8 cellular contexts compared by ENCODE assay signal in genomic region chr20:62796699-62797491, GRCh38. TPM values are rescaled to one million over a fixed set of nuclear protein-coding genes. Genes with fewer than 3 reads are reported as not detected.
DNase-seq lines count a peak whose midpoint lies in the region; ATAC-seq, FAIRE-seq and TF ChIP-seq lines count a peak whose summit lies in the region.

No MANE protein-coding gene starts in this region.

- H2AFZ ChIP-seq in GM12878 (ENCODE audit: control insufficient read depth, low read depth, low read length) (peak overlapping the region; percentile 83; the same call in 1 of the 2 replicates), HepG2 (ENCODE audit: low read length) (no peak overlapping the region)

- no peaks in the 10 kb centered on the region for H3K9me3 Mint-ChIP-seq in T-helper 1 cell treated with Interleukin-12 subunit alpha and Interleukin-12 subunit beta and Interleukin-4 antibody, amounts not matched to agents 30 μg/mL and 1 μg/mL, for 36 hours

- WGBS in GM12878 (ENCODE audit: insufficient coverage, insufficient replicate concordance, low lambda C conversion rate, missing lambda C conversion rate): 41% methylated on average over 23 of the region's 53 CpGs
- WGBS in HepG2 (ENCODE audit: low lambda C conversion rate): 43% methylated on average over 25 of the region's 53 CpGs

- TF ChIP-seq CTCF in GM12878 (IDR thresholded peaks at IDR 0.05 in 2 of 3, conservative IDR thresholded peaks at IDR 0.05 in 1 of 3; ENCODE audit: control insufficient read depth in 2 of 3, extremely low read depth in 1 of 3, insufficient read depth in 1 of 3, low read depth in 3 of 3, low read length in 3 of 3) (no peak), HepG2 (CRISPR knock-in tag; IDR thresholded peaks at IDR 0.05) (no peak), thoracic aorta (IDR thresholded peaks at IDR 0.05) (no peak)

- H3K4me3 ChIP-seq in GM12878: peak overlapping the region; percentile 78
- peak overlapping the region; percentile 62 to 84 (median 79); a peak in 5 of 6 replicates for H3K4me3 ChIP-seq in HepG2 (replicated peaks in 1 of 3; ENCODE audit: insufficient read depth in 1 of 3, low read depth in 2 of 3, low read length in 3 of 3)
- H3K4me3 ChIP-seq in thoracic aorta: peak overlapping the region; percentile 89

- BruUV-seq in GM12878 (replicated peaks; lab: Mats Ljungman, UMichigan) (no TSS peak), HepG2 (replicated peaks; lab: Mats Ljungman, UMichigan) (TSS peak; percentile 21)

- POLR2A ChIA-PET in GM12878 (lab: Charles Lee): interaction anchor here (0.6 to 3.1 kb wide), 8 partner anchors 8 to 177 kb away, joined by 3 to 19 read pairs (median 6); partner anchors contain the start of genes GID8, OGFR and SLCO4A1
- POLR2A ChIA-PET in HepG2 (lab: Yijun Ruan, JAX): interaction anchor here (0.6 to 4.2 kb wide), 7 partner anchors 9 to 385 kb away, joined by 3 to 110 read pairs (median 12); partner anchors contain the start of genes COL9A3 and OGFR

- TF ChIP-seq EP300 in GM12878 (IDR thresholded peaks at IDR 0.05; ENCODE audit: borderline replicate concordance in 1 of 2, control insufficient read depth in 1 of 2, low read depth in 2 of 2, low read length in 2 of 2): no peak
- TF ChIP-seq EP300 in HepG2 (IDR thresholded peaks at IDR 0.05; ENCODE audit: low read depth in 2 of 2, low read length in 2 of 2): no peak
- TF ChIP-seq EP300 in HepG2 (CRISPR knock-in tag; IDR thresholded peaks at IDR 0.05; ENCODE audit: borderline replicate concordance): no peak

- peaks cover 15% of the 10 kb centered on the region for H3K36me3 Mint-ChIP-seq in T-helper 1 cell treated with Interleukin-12 subunit alpha and Interleukin-12 subunit beta and Interleukin-4 antibody, amounts not matched to agents 30 μg/mL and 1 μg/mL, for 36 hours (ENCODE audit: low read depth)

- H3K36me3 ChIP-seq in GM12878 (ENCODE audit: control insufficient read depth in 2 of 2, insufficient read depth in 2 of 2, low read length in 1 of 2) (peaks cover 5 to 11% of the 10 kb centered on the region in 2 experiments), HepG2 (replicated peaks in 1 of 2; ENCODE audit: control insufficient read depth in 1 of 2, insufficient read depth in 2 of 2, low read length in 2 of 2) (peaks cover 27 to 36% of the 10 kb centered on the region in 2 experiments), thoracic aorta (peaks cover 9% of the 10 kb centered on the region)

- RAD21 ChIA-PET in GM12878 (lab: Charles Lee; ENCODE audit: unreplicated experiment): interaction anchor here (0.6 to 1.2 kb wide), 3 partner anchors 11 to 155 kb away, joined by 3 to 5 read pairs (median 3); partner anchors contain the start of gene SLCO4A1

- ATAC-seq in GM12878 (no peak; the same call in 1 of the 3 replicates), HepG2 (no peak), thoracic aorta (ENCODE audit: insufficient number of reproducible peaks, low FRiP score, low read depth) (no peak), GM21367 (IDR thresholded peaks at IDR 0.05; ENCODE audit: unreplicated experiment) (no peak)

- peaks cover 19% of the 10 kb centered on the region for H3K4me1 Mint-ChIP-seq in T-helper 1 cell treated with Interleukin-12 subunit alpha and Interleukin-12 subunit beta and Interleukin-4 antibody, amounts not matched to agents 30 μg/mL and 1 μg/mL, for 36 hours (ENCODE audit: low read depth)

- FAIRE-seq in GM12878 (lab: Jason Lieb, UNC) (no peak), HepG2 (lab: Jason Lieb, UNC) (no peak)

- H3K4me1 ChIP-seq in GM12878 (ENCODE audit: control insufficient read depth, insufficient read depth, low read length): peaks cover 17% of the 10 kb centered on the region
- peaks cover 36% of the 10 kb centered on the region for H3K4me1 ChIP-seq in HepG2 (ENCODE audit: insufficient read depth, low read length)
- peaks cover 3 to 23% of the 10 kb centered on the region in 2 donors for H3K4me1 ChIP-seq in thoracic aorta (ENCODE audit: control insufficient read depth in 1 of 2, low read depth in 2 of 2)

- H3K27ac Mint-ChIP-seq in T-helper 1 cell treated with Interleukin-12 subunit alpha and Interleukin-12 subunit beta and Interleukin-4 antibody, amounts not matched to agents 30 μg/mL and 1 μg/mL, for 36 hours: peak overlapping the region; percentile 86

- H3K9ac ChIP-seq in GM12878 (ENCODE audit: control insufficient read depth, insufficient read depth, low read length) (peak overlapping the region; percentile 65), HepG2 (ENCODE audit: insufficient read depth, low read depth, low read length) (peak overlapping the region; percentile 84)

- peaks cover 7% of the 10 kb centered on the region for H3K79me2 ChIP-seq in GM12878 (ENCODE audit: control insufficient read depth, insufficient read depth, low read length)
- peaks cover 8% of the 10 kb centered on the region for H3K79me2 ChIP-seq in HepG2 (ENCODE audit: insufficient read depth, low read length)

- SMC1A ChIA-PET in GM12878 (lab: Charles Lee; ENCODE audit: uncharacterized antibody, unreplicated experiment): interaction anchor here (0.8 kb wide), 1 partner anchor 11 kb away, joined by 3 read pairs; no protein-coding TSS in a partner anchor

- H3K27ac ChIP-seq in GM12878 (ENCODE audit: control insufficient read depth, insufficient read depth) (peak overlapping the region; percentile 71; the same call in 1 of the 2 replicates), HepG2 (ENCODE audit: extremely low read length, insufficient read depth, low read length) (peak overlapping the region; percentile 52), thoracic aorta (peak overlapping the region in 1 of 2 donors; percentile 2)

- DNase-seq in T-helper 1 cell (no peak), GM12878 (ENCODE audit: low read depth, low spot score) (no peak), HepG2 (ENCODE audit: low spot score) (no peak), thoracic aorta (ENCODE audit: low spot score) (no peak), foreskin melanocyte (no peak), LoVo (ENCODE audit: low spot score) (no peak)

- TF ChIP-seq RAD21 in GM12878 (IDR thresholded peaks at IDR 0.05; ENCODE audit: insufficient read depth, low read depth, low read length): no peak
- TF ChIP-seq RAD21 in HepG2 (CRISPR knock-in tag; IDR thresholded peaks at IDR 0.05): no peak

- CTCF ChIA-PET in GM12878 (lab: Yijun Ruan, JAX): interaction anchor here (5.0 kb wide), 1 partner anchor 10 kb away, joined by 43 read pairs; no protein-coding TSS in a partner anchor
- CTCF ChIA-PET in HepG2 (lab: Yijun Ruan, JAX; ENCODE audit: low intra/inter-chr PET ratio, low total read pairs): no interaction called here

- H4K20me1 ChIP-seq in GM12878 (ENCODE audit: control insufficient read depth, insufficient read depth) (no peaks in the 10 kb centered on the region), HepG2 (ENCODE audit: insufficient read depth, low read length) (peaks cover 5% of the 10 kb centered on the region; the same call in 1 of the 2 replicates)

- H3K4me3 Mint-ChIP-seq in T-helper 1 cell treated with Interleukin-12 subunit alpha and Interleukin-12 subunit beta and Interleukin-4 antibody, amounts not matched to agents 30 μg/mL and 1 μg/mL, for 36 hours: peak overlapping the region; percentile 75

- H3K9me3 ChIP-seq in GM12878 (replicated peaks; ENCODE audit: control insufficient read depth, insufficient read depth, low read length) (no peaks in the 10 kb centered on the region), HepG2 (ENCODE audit: low read length) (no peaks in the 10 kb centered on the region), thoracic aorta (no peaks in the 10 kb centered on the region)

- H3K4me2 ChIP-seq in GM12878 (ENCODE audit: control insufficient read depth, insufficient read depth): peak overlapping the region; percentile 84
- H3K4me2 ChIP-seq in HepG2 (ENCODE audit: low read depth, low read length): peak overlapping the region; percentile 99

- in situ Hi-C loops in GM12878 (cut with MboI) (loop anchor here (10.0 kb wide), 1 partner anchor 142 kb away; no protein-coding TSS in a partner anchor), HepG2 (cut with HindIII; ENCODE audit: extremely low pct_ligation_motif_present, low pct_unique_long_range_greater_than_20kb) (loop anchor here (25.0 kb wide), 1 partner anchor 285 kb away; no protein-coding TSS in a partner anchor)

- intact Hi-C loops in GM12878 (cut with micrococcal nuclease; ENCODE audit: unreplicated experiment): no loop called here
- intact Hi-C loops in HepG2 (cut with micrococcal nuclease; ENCODE audit: unreplicated experiment): loop anchor here (10.0 kb wide), 1 partner anchor 422 kb away; no protein-coding TSS in a partner anchor

- H3K27me3 ChIP-seq in GM12878 (replicated peaks in 1 of 2; ENCODE audit: control insufficient read depth in 2 of 2, insufficient read depth in 2 of 2, low read length in 1 of 2): no peaks in the 10 kb centered on the region; a peak in 1 of 4 replicates
- H3K27me3 ChIP-seq in HepG2 (ENCODE audit: control insufficient read depth in 1 of 2, insufficient read depth in 2 of 2, low read length in 2 of 2): peaks cover 1 to 15% of the 10 kb centered on the region in 2 experiments; a peak in 3 of 5 replicates
- H3K27me3 ChIP-seq in thoracic aorta (replicated peaks; ENCODE audit: insufficient read depth): no peaks in the 10 kb centered on the region

- H3K27me3 Mint-ChIP-seq in T-helper 1 cell treated with Interleukin-12 subunit alpha and Interleukin-12 subunit beta and Interleukin-4 antibody, amounts not matched to agents 30 μg/mL and 1 μg/mL, for 36 hours (ENCODE audit: low read depth): no peaks in the 10 kb centered on the region

- TF ChIP-seq POLR2A in GM12878 (IDR thresholded peaks at IDR 0.05; ENCODE audit: low read depth, low read length) (no peak), HepG2 (IDR thresholded peaks at IDR 0.05; ENCODE audit: insufficient read depth in 1 of 2, low read depth in 2 of 2, low read length in 2 of 2) (no peak)

RNA-seq across cellular contexts. Expression of gene MRGBP, which starts 0.6 kb away (rescaled TPM):
- 6.9 and 10.2 TPM in 2 replicates for total RNA-seq in GM12878 (2013; cell fraction: nucleolus; rRNA removed)
- 16.0 and 16.3 TPM in 2 replicates for total RNA-seq in GM12878 (2014; rRNA removed)
- 10.4 and 12.2 TPM in 2 replicates for total RNA-seq in GM12878 (2014; rRNA removed; fragmentation: Illumina TruSeq; extraction: Trizol)
- total RNA-seq in GM12878 (2021): 15.1 and 15.2 TPM in 2 replicates
- 4.6 TPM for polyA plus RNA-seq in GM12878 (2011; ENCODE audit: low read depth)
- 10.7 and 12.1 TPM in 2 replicates for polyA plus RNA-seq in GM12878 (2011; rRNA removed)
- 12.0 and 14.4 TPM in 2 replicates for polyA plus RNA-seq in GM12878 (2011; cell fraction: cytosol; rRNA removed)
- polyA plus RNA-seq in GM12878 (2011; cell fraction: nucleus; rRNA removed): 14.7 and 15.7 TPM in 2 replicates
- polyA plus RNA-seq in GM12878 (2012): 12.0 and 12.8 TPM in 2 replicates
- polyA plus RNA-seq in GM12878 (2014; fragmentation: Illumina TruSeq; extraction: Trizol): 4.8 and 8.3 TPM in 2 replicates
- polyA plus RNA-seq in GM12878 (2014; fragmentation: Nextera tagmentation; extraction: Ambion mirVana): 1 to 10 TPM; 1.8 to 3.7 TPM
- 14.8 and 14.9 TPM in 2 replicates for polyA plus RNA-seq in GM12878 (2014; rRNA removed)
- 10 to 100 TPM; 17.0 to 17.6 TPM for polyA plus RNA-seq in GM12878 (2016; fragmentation: Nextera tagmentation; extraction: Ambion mirVana)
- polyA minus RNA-seq in GM12878 (2011; rRNA and poly(A)+ RNA removed): 7.1 and 10.9 TPM in 2 replicates
- 4.4 TPM in 2 replicates for polyA minus RNA-seq in GM12878 (2011; cell fraction: cytosol; rRNA and poly(A)+ RNA removed)
- polyA minus RNA-seq in GM12878 (2011; cell fraction: nucleus; rRNA and poly(A)+ RNA removed): 6.0 and 6.6 TPM in 2 replicates
- 34.8 and 35.9 TPM in 2 replicates for total RNA-seq in HepG2 (2016; rRNA removed; fragmentation: Illumina TruSeq; extraction: Trizol)
- 79.0 and 80.7 TPM in 2 replicates for total RNA-seq in HepG2 (2016; cell fraction: cytosol; rRNA removed; fragmentation: Illumina TruSeq; extraction: Trizol; ENCODE audit: low read depth)
- total RNA-seq in HepG2 (2016; cell fraction: insoluble cytoplasmic fraction; rRNA removed; fragmentation: Illumina TruSeq; extraction: Trizol): 31.8 and 38.7 TPM in 2 replicates
- total RNA-seq in HepG2 (2016; cell fraction: membrane; rRNA removed; fragmentation: Illumina TruSeq; extraction: Trizol): 96.7 and 98.0 TPM in 2 replicates
- total RNA-seq in HepG2 (2016; cell fraction: nucleus; rRNA removed; fragmentation: Illumina TruSeq; extraction: Trizol): 17.0 and 18.5 TPM in 2 replicates
- 31.6 and 34.2 TPM in 2 replicates for polyA plus RNA-seq in HepG2 (2011; rRNA removed)
- 30.7 and 37.2 TPM in 2 replicates for polyA plus RNA-seq in HepG2 (2011; cell fraction: cytosol; rRNA removed)
- polyA plus RNA-seq in HepG2 (2011; cell fraction: nucleus; rRNA removed): 29.7 and 36.4 TPM in 2 replicates
- 21.6 and 23.1 TPM in 2 replicates for polyA plus RNA-seq in HepG2 (2012)
- polyA plus RNA-seq in HepG2 (2016; cell fraction: cytosol; fragmentation: Illumina TruSeq; extraction: Trizol; ENCODE audit: low read depth): 88.5 and 96.5 TPM in 2 replicates
- polyA plus RNA-seq in HepG2 (2016; cell fraction: insoluble cytoplasmic fraction; fragmentation: Illumina TruSeq; extraction: Trizol; ENCODE audit: low read depth): 34.9 and 39.2 TPM in 2 replicates
- polyA plus RNA-seq in HepG2 (2016; cell fraction: membrane; fragmentation: Illumina TruSeq; extraction: Trizol; ENCODE audit: low read depth): 88.7 and 90.6 TPM in 2 replicates
- 40.3 and 42.7 TPM in 2 replicates for polyA plus RNA-seq in HepG2 (2016; cell fraction: nucleus; fragmentation: Illumina TruSeq; extraction: Trizol; ENCODE audit: insufficient read depth, low read depth)
- 21.2 and 36.8 TPM in 2 replicates for polyA minus RNA-seq in HepG2 (2011; rRNA and poly(A)+ RNA removed; ENCODE audit: low replicate concordance)
- polyA minus RNA-seq in HepG2 (2011; cell fraction: cytosol; rRNA and poly(A)+ RNA removed): 12.7 and 13.0 TPM in 2 replicates
- 10.2 and 10.9 TPM in 2 replicates for polyA minus RNA-seq in HepG2 (2011; cell fraction: nucleus; rRNA and poly(A)+ RNA removed)
- 1 to 10 TPM; 5.7 to 9.1 TPM for total RNA-seq in thoracic aorta

RNA-seq across cellular contexts. Expression of gene OGFR, which starts 7.7 kb away (rescaled TPM):
- total RNA-seq in GM12878 (2013; cell fraction: nucleolus; rRNA removed): 31.0 and 35.8 TPM in 2 replicates
- total RNA-seq in GM12878 (2014; rRNA removed) (50.5 and 62.1 TPM in 2 replicates), GM12878 (2014; rRNA removed; fragmentation: Illumina TruSeq; extraction: Trizol) (13.9 and 18.1 TPM in 2 replicates), GM12878 (2021) (52.6 and 59.8 TPM in 2 replicates), HepG2 (2016; rRNA removed; fragmentation: Illumina TruSeq; extraction: Trizol) (68.3 and 81.8 TPM in 2 replicates), thoracic aorta (10 to 100 TPM; 50.6 to 57.4 TPM)
- 16.4 TPM for polyA plus RNA-seq in GM12878 (2011; ENCODE audit: low read depth)
- polyA plus RNA-seq in GM12878 (2011; rRNA removed) (29.0 and 38.7 TPM in 2 replicates), GM12878 (2014; fragmentation: Illumina TruSeq; extraction: Trizol) (11.0 and 19.0 TPM in 2 replicates), GM12878 (2014; fragmentation: Nextera tagmentation; extraction: Ambion mirVana) (1 to 10 TPM in 1 of 2 experiments, under 1 TPM in 1; 0.72 to 1.4 TPM), GM12878 (2014; rRNA removed) (48.1 and 59.3 TPM in 2 replicates), GM12878 (2016; fragmentation: Nextera tagmentation; extraction: Ambion mirVana) (10 to 100 TPM; 16.1 to 35.7 TPM), HepG2 (2011; rRNA removed) (47.7 and 62.2 TPM in 2 replicates)
- 39.9 and 64.5 TPM in 2 replicates for polyA plus RNA-seq in GM12878 (2011; cell fraction: cytosol; rRNA removed)
- 69.3 and 120 TPM in 2 replicates for polyA plus RNA-seq in GM12878 (2011; cell fraction: nucleus; rRNA removed)
- 26.9 and 34.5 TPM in 2 replicates for polyA plus RNA-seq in GM12878 (2012)
- polyA minus RNA-seq in GM12878 (2011; rRNA and poly(A)+ RNA removed): 29.5 and 29.8 TPM in 2 replicates
- polyA minus RNA-seq in GM12878 (2011; cell fraction: cytosol; rRNA and poly(A)+ RNA removed): 17.4 and 20.6 TPM in 2 replicates
- 11.0 and 16.4 TPM in 2 replicates for polyA minus RNA-seq in GM12878 (2011; cell fraction: nucleus; rRNA and poly(A)+ RNA removed)
- total RNA-seq in HepG2 (2016; cell fraction: cytosol; rRNA removed; fragmentation: Illumina TruSeq; extraction: Trizol; ENCODE audit: low read depth): 6.3 and 8.7 TPM in 2 replicates
- total RNA-seq in HepG2 (2016; cell fraction: insoluble cytoplasmic fraction; rRNA removed; fragmentation: Illumina TruSeq; extraction: Trizol): 58.8 and 84.2 TPM in 2 replicates
- 20.8 and 24.4 TPM in 2 replicates for total RNA-seq in HepG2 (2016; cell fraction: membrane; rRNA removed; fragmentation: Illumina TruSeq; extraction: Trizol)
- total RNA-seq in HepG2 (2016; cell fraction: nucleus; rRNA removed; fragmentation: Illumina TruSeq; extraction: Trizol): 33.8 and 41.3 TPM in 2 replicates
- polyA plus RNA-seq in HepG2 (2011; cell fraction: cytosol; rRNA removed): 58.6 and 82.5 TPM in 2 replicates
- polyA plus RNA-seq in HepG2 (2011; cell fraction: nucleus; rRNA removed): 105 and 121 TPM in 2 replicates
- polyA plus RNA-seq in HepG2 (2012): 34.0 and 38.1 TPM in 2 replicates
- 4.2 and 4.7 TPM in 2 replicates for polyA plus RNA-seq in HepG2 (2016; cell fraction: cytosol; fragmentation: Illumina TruSeq; extraction: Trizol; ENCODE audit: low read depth)
- 68.1 and 77.5 TPM in 2 replicates for polyA plus RNA-seq in HepG2 (2016; cell fraction: insoluble cytoplasmic fraction; fragmentation: Illumina TruSeq; extraction: Trizol; ENCODE audit: low read depth)
- 11.5 and 14.2 TPM in 2 replicates for polyA plus RNA-seq in HepG2 (2016; cell fraction: membrane; fragmentation: Illumina TruSeq; extraction: Trizol; ENCODE audit: low read depth)
- 103 and 104 TPM in 2 replicates for polyA plus RNA-seq in HepG2 (2016; cell fraction: nucleus; fragmentation: Illumina TruSeq; extraction: Trizol; ENCODE audit: insufficient read depth, low read depth)
- polyA minus RNA-seq in HepG2 (2011; rRNA and poly(A)+ RNA removed; ENCODE audit: low replicate concordance): 38.5 and 45.1 TPM in 2 replicates
- polyA minus RNA-seq in HepG2 (2011; cell fraction: cytosol; rRNA and poly(A)+ RNA removed): 39.4 and 42.5 TPM in 2 replicates
- 15.1 and 20.0 TPM in 2 replicates for polyA minus RNA-seq in HepG2 (2011; cell fraction: nucleus; rRNA and poly(A)+ RNA removed)

RNA-seq across cellular contexts. Expression of gene COL9A3, which starts 20.0 kb away (rescaled TPM):
- 4.6 and 4.9 TPM in 2 replicates for total RNA-seq in GM12878 (2013; cell fraction: nucleolus; rRNA removed)
- total RNA-seq in GM12878 (2014; rRNA removed) (1.1 and 2.0 TPM in 2 replicates), GM12878 (2014; rRNA removed; fragmentation: Illumina TruSeq; extraction: Trizol) (0.51 and 0.63 TPM in 2 replicates), GM12878 (2021) (0.96 and 1.0 TPM in 2 replicates), HepG2 (2016; rRNA removed; fragmentation: Illumina TruSeq; extraction: Trizol) (53.3 and 204 TPM in 2 replicates), thoracic aorta (1 to 10 TPM in 1 of 2 donors, under 1 TPM in 1; 0.54 to 3.1 TPM)
- polyA plus RNA-seq in GM12878 (2011; ENCODE audit: low read depth): not detected
- polyA plus RNA-seq in GM12878 (2011; rRNA removed) (1.7 and 2.1 TPM in 2 replicates), GM12878 (2014; fragmentation: Illumina TruSeq; extraction: Trizol) (0.21 TPM in 1 of 2 replicates, not detected in the other), GM12878 (2014; fragmentation: Nextera tagmentation; extraction: Ambion mirVana) (under 1 TPM in 1 of 2 experiments, not detected in 1; 0.09 TPM), GM12878 (2014; rRNA removed) (1.2 and 1.4 TPM in 2 replicates), GM12878 (2016; fragmentation: Nextera tagmentation; extraction: Ambion mirVana) (under 1 TPM; 0.13 to 0.29 TPM), HepG2 (2011; rRNA removed) (155 and 175 TPM in 2 replicates)
- 1.7 and 2.2 TPM in 2 replicates for polyA plus RNA-seq in GM12878 (2011; cell fraction: cytosol; rRNA removed)
- 7.7 and 11.8 TPM in 2 replicates for polyA plus RNA-seq in GM12878 (2011; cell fraction: nucleus; rRNA removed)
- polyA plus RNA-seq in GM12878 (2012): 1.5 and 2.4 TPM in 2 replicates
- polyA minus RNA-seq in GM12878 (2011; rRNA and poly(A)+ RNA removed): 0.82 TPM in 1 of 2 replicates, not detected in the other
- polyA minus RNA-seq in GM12878 (2011; cell fraction: cytosol; rRNA and poly(A)+ RNA removed): 0.53 and 0.62 TPM in 2 replicates
- 1.3 TPM in 1 of 2 replicates, not detected in the other for polyA minus RNA-seq in GM12878 (2011; cell fraction: nucleus; rRNA and poly(A)+ RNA removed)
- total RNA-seq in HepG2 (2016; cell fraction: cytosol; rRNA removed; fragmentation: Illumina TruSeq; extraction: Trizol; ENCODE audit: low read depth): 13.9 and 15.8 TPM in 2 replicates
- 48.0 and 215 TPM in 2 replicates for total RNA-seq in HepG2 (2016; cell fraction: insoluble cytoplasmic fraction; rRNA removed; fragmentation: Illumina TruSeq; extraction: Trizol)
- 19.3 and 20.8 TPM in 2 replicates for total RNA-seq in HepG2 (2016; cell fraction: membrane; rRNA removed; fragmentation: Illumina TruSeq; extraction: Trizol)
- total RNA-seq in HepG2 (2016; cell fraction: nucleus; rRNA removed; fragmentation: Illumina TruSeq; extraction: Trizol): 216 and 254 TPM in 2 replicates
- 84.5 and 113 TPM in 2 replicates for polyA plus RNA-seq in HepG2 (2011; cell fraction: cytosol; rRNA removed)
- 1,291 and 1,782 TPM in 2 replicates for polyA plus RNA-seq in HepG2 (2011; cell fraction: nucleus; rRNA removed)
- polyA plus RNA-seq in HepG2 (2012): 79.9 and 172 TPM in 2 replicates
- polyA plus RNA-seq in HepG2 (2016; cell fraction: cytosol; fragmentation: Illumina TruSeq; extraction: Trizol; ENCODE audit: low read depth): 9.2 and 9.5 TPM in 2 replicates
- 55.1 and 66.2 TPM in 2 replicates for polyA plus RNA-seq in HepG2 (2016; cell fraction: insoluble cytoplasmic fraction; fragmentation: Illumina TruSeq; extraction: Trizol; ENCODE audit: low read depth)
- polyA plus RNA-seq in HepG2 (2016; cell fraction: membrane; fragmentation: Illumina TruSeq; extraction: Trizol; ENCODE audit: low read depth): 17.0 and 20.1 TPM in 2 replicates
- 637 and 662 TPM in 2 replicates for polyA plus RNA-seq in HepG2 (2016; cell fraction: nucleus; fragmentation: Illumina TruSeq; extraction: Trizol; ENCODE audit: insufficient read depth, low read depth)
- polyA minus RNA-seq in HepG2 (2011; rRNA and poly(A)+ RNA removed; ENCODE audit: low replicate concordance): 5.1 and 12.2 TPM in 2 replicates
- 23.0 and 25.3 TPM in 2 replicates for polyA minus RNA-seq in HepG2 (2011; cell fraction: cytosol; rRNA and poly(A)+ RNA removed)
- 56.8 and 67.0 TPM in 2 replicates for polyA minus RNA-seq in HepG2 (2011; cell fraction: nucleus; rRNA and poly(A)+ RNA removed)
